31 cellular contexts compared by ENCODE assay signal in genomic region chr2:14114275-14114674, GRCh38.
"Had no signal": no experiment of that assay in that cellular context is flagged by ENCODE, and none has a peak within 500 bp of the region (broad histone marks: within the 10 kb centered on the region; RNA-seq: fewer than 3 reads in every experiment).

No MANE protein-coding gene starts in this region.

- H3K36me3 ChIP-seq: adrenal gland, esophagus squamous epithelium had no signal

- H3K27me3 ChIP-seq: adrenal gland, body of pancreas, esophagus squamous epithelium had no signal

- H3K4me3 ChIP-seq: adrenal gland, body of pancreas, coronary artery, dorsolateral prefrontal cortex, esophagus squamous epithelium had no signal

- H3K27ac ChIP-seq: adrenal gland, body of pancreas, coronary artery, dorsolateral prefrontal cortex, epithelial cell of prostate, esophagus squamous epithelium had no signal

- DNase-seq: activated CD4-positive, alpha-beta memory T cell treated with anti-CD3 and anti-CD28 coated beads, Interleukin-2, amount 10 ng/mL, durations not matched to agents 7 days and 5 days; activated CD4-positive, alpha-beta T cell treated with anti-CD3 and anti-CD28 coated beads for 36 hours; activated CD4-positive, alpha-beta T cell treated with anti-CD3 and anti-CD28 coated beads, Interleukin-2, amount 10 ng/mL, durations not matched to agents 7 days and 5 days; activated CD4-positive, alpha-beta T cell treated with anti-CD3 and anti-CD28 coated beads, Interleukin-2, amount 50 U/mL, for 4 hours; activated CD4-positive, CD25-positive, alpha-beta regulatory T cell; activated CD4-positive, CD25-positive, alpha-beta regulatory T cell treated with anti-CD3 and anti-CD28 coated beads, Interleukin-2, amount 50 U/mL, for 72 hours; activated CD8-positive, alpha-beta memory T cell treated with anti-CD3 and anti-CD28 coated beads, Interleukin-2, amount 50 U/mL, for 48 hours; activated effector memory CD4-positive, alpha-beta T cell treated with Interleukin-2 at 50 U/mL for 16 hours; activated gamma-delta T cell treated with Interleukin-2 at 50 U/mL for 16 hours; activated naive CD4-positive, alpha-beta T cell treated with Interleukin-2 at 50 U/mL for 16 hours; activated naive CD8-positive, alpha-beta T cell treated with anti-CD3 and anti-CD28 coated beads for 36 hours; activated naive CD8-positive, alpha-beta T cell treated with anti-CD3 and anti-CD28 coated beads, Interleukin-2, amount 50 U/mL, for 24 hours; activated T-cell treated with anti-CD3 and anti-CD28 coated beads, Interleukin-2, amount 50 U/mL, for 4 hours; adrenal gland; amygdala; aorta; body of pancreas; caudate nucleus; cerebellar nuclear complex; dorsolateral prefrontal cortex; effector memory CD8-positive, alpha-beta T cell; esophagus squamous epithelium; foreskin melanocyte; head of caudate nucleus; T-helper 1 cell; T-helper 17 cell; T1000 had no signal

- H3K9me3 ChIP-seq: adrenal gland, body of pancreas, esophagus squamous epithelium had no signal

- ATAC-seq: activated CD4-positive, alpha-beta T cell treated with anti-CD3 and anti-CD28 coated beads for 36 hours; activated naive CD8-positive, alpha-beta T cell treated with anti-CD3 and anti-CD28 coated beads, Interleukin-2, amount 50 U/mL, for 24 hours; activated T-cell treated with anti-CD3 and anti-CD28 coated beads, Interleukin-2, amount 50 U/mL, for 4 hours; activated T-helper 17 cell treated with anti-CD3 and anti-CD28 coated beads, Interleukin-2, amount 50 U/mL, for 72 hours; body of pancreas; effector memory CD8-positive, alpha-beta T cell; T-helper 17 cell had no signal

- H3K4me1 ChIP-seq: adrenal gland, body of pancreas, esophagus squamous epithelium had no signal

- FAIRE-seq: endothelial cell of umbilical vein had no signal
